In genomic region chr3:100761211-100761921, GRCh38 we compare ENCODE assay signal across 8 cellular contexts. TPM values are rescaled to one million over a fixed set of nuclear protein-coding genes. Genes with fewer than 3 reads are reported as not detected.
A peak's percentile ranks its signal among the peaks of the same experiment; 100 is the strongest.
DNase-seq lines count a peak whose midpoint lies in the region; ATAC-seq and TF ChIP-seq lines count a peak whose summit lies in the region.

No MANE protein-coding gene starts in this region.

- no peaks in the 10 kb centered on the region for H3K9me3 ChIP-seq in esophagus squamous epithelium

- TF ChIP-seq CTCF in GM12875 (IDR thresholded peaks at IDR 0.05; ENCODE audit: borderline replicate concordance, insufficient read depth, low read depth, low read length) (peak; percentile 41), GM20000 (IDR thresholded peaks at IDR 0.05; ENCODE audit: extremely low read depth, missing control alignments) (no peak), esophagus squamous epithelium (IDR thresholded peaks at IDR 0.05) (peak in 2 of 6 experiments; percentile 19 to 45)

- no peaks in the 10 kb centered on the region for H3K27me3 ChIP-seq in esophagus squamous epithelium

- H3K4me1 ChIP-seq in esophagus squamous epithelium = peaks cover 0 to 33% (median 5%) of the 10 kb centered on the region in 3 donors

- no peak overlapping the region for H3K27ac ChIP-seq in esophagus squamous epithelium

- no peak for TF ChIP-seq POLR2A in esophagus squamous epithelium (IDR thresholded peaks at IDR 0.05)

- H3K4me3 ChIP-seq in GM12875 (ENCODE audit: low read depth, low read length) = no peak overlapping the region
- no peak overlapping the region for H3K4me3 ChIP-seq in esophagus squamous epithelium

- in situ Hi-C loops in T47D (cut with HindIII; ENCODE audit: low pct_unique_long_range_greater_than_20kb, low sequenced_read_pairs) = no loop called here

- intact Hi-C loops in esophagus squamous epithelium (cut with DNase I) = no loop called here

- peak; percentile 12 for DNase-seq in GM20000 (ENCODE audit: low spot score)
- DNase-seq in T47D (ENCODE audit: low read depth in 1 of 2, low spot score in 1 of 2) = peak; percentile 8 to 52
- no peak for DNase-seq in CD1c-positive myeloid dendritic cell (ENCODE audit: extremely low spot score)
- DNase-seq in esophagus squamous epithelium (lab: John Stamatoyannopoulos, UW) = no peak
- no peak for DNase-seq in DMS153 (lab: John Stamatoyannopoulos, UW)

- ATAC-seq in HG03520 (IDR thresholded peaks at IDR 0.05; ENCODE audit: unreplicated experiment) (peak; percentile 86), GM18520 (IDR thresholded peaks at IDR 0.05; ENCODE audit: unreplicated experiment) (no peak)

- H3K36me3 ChIP-seq in esophagus squamous epithelium = no peaks in the 10 kb centered on the region

- 17 to 44% methylated on average over 1 of the region's 1 CpG for WGBS in esophagus squamous epithelium, 2 donors

RNA-seq across cellular contexts. Expression of gene TFG, which starts 52.1 kb away (rescaled TPM):
- total RNA-seq in esophagus squamous epithelium = 100 to 1,000 TPM in 2 of 4 donors, 10 to 100 TPM in 2; 76.7 to 133 (median 91.8) TPM

Comparison
In these comparisons a context has a peak if more than half of its experiments do, and no peak if none do; other contexts are left out.
1. DNase-seq: peak in GM20000 (single experiment) and T47D (2 of 2); none in CD1c-positive myeloid dendritic cell (single experiment), esophagus squamous epithelium (single experiment) and DMS153 (single experiment).